Comparison of ENCODE assay signal across 2 cellular contexts in the genomic region with DNA sequence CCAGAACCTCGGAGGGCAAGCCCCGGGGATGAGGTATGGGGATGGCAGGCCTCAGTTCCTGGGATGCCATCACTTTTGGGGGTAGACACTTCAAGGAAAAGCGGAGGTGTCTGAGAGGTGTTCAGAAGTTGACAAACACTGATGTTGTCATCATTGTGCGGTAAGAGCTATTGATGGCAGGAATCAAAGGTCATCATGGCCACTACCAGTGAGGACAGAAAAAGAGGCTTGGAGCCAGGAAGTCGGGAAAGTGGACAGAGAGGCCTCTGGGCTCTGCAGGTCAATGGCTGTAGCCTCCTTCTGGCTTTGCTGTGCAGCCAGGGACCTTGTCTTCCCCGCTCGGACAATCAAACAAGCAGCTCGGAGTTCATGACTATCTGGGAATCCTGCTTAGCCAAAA.
TF ChIP-seq lines count a peak whose summit lies in the region.

No MANE protein-coding gene starts in this region.

TF ChIP-seq in liver, 16 proteins besides CTCF, POLR2A, EP300 and RAD21:
- no peak for TF ChIP-seq RXRA (IDR thresholded peaks at IDR 0.05)
- peak; percentile 29 to 50 for TF ChIP-seq HNF4A (conservative IDR thresholded peaks at IDR 0.05)
- no peak for TF ChIP-seq SP1 (IDR thresholded peaks at IDR 0.05)
- TF ChIP-seq GABPA (IDR thresholded peaks at IDR 0.05 in 1 of 2, conservative IDR thresholded peaks at IDR 0.05 in 1 of 2): no peak
- TF ChIP-seq, protein P1, sequence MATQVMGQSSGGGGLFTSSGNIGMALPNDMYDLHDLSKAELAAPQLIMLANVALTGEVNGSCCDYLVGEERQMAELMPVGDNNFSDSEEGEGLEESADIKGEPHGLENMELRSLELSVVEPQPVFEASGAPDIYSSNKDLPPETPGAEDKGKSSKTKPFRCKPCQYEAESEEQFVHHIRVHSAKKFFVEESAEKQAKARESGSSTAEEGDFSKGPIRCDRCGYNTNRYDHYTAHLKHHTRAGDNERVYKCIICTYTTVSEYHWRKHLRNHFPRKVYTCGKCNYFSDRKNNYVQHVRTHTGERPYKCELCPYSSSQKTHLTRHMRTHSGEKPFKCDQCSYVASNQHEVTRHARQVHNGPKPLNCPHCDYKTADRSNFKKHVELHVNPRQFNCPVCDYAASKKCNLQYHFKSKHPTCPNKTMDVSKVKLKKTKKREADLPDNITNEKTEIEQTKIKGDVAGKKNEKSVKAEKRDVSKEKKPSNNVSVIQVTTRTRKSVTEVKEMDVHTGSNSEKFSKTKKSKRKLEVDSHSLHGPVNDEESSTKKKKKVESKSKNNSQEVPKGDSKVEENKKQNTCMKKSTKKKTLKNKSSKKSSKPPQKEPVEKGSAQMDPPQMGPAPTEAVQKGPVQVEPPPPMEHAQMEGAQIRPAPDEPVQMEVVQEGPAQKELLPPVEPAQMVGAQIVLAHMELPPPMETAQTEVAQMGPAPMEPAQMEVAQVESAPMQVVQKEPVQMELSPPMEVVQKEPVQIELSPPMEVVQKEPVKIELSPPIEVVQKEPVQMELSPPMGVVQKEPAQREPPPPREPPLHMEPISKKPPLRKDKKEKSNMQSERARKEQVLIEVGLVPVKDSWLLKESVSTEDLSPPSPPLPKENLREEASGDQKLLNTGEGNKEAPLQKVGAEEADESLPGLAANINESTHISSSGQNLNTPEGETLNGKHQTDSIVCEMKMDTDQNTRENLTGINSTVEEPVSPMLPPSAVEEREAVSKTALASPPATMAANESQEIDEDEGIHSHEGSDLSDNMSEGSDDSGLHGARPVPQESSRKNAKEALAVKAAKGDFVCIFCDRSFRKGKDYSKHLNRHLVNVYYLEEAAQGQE (IDR thresholded peaks at IDR 0.05): no peak
- TF ChIP-seq TAF1 (conservative IDR thresholded peaks at IDR 0.05): no peak
- no peak for TF ChIP-seq FOXA1 (IDR thresholded peaks at IDR 0.05)
- TF ChIP-seq, protein P2, sequence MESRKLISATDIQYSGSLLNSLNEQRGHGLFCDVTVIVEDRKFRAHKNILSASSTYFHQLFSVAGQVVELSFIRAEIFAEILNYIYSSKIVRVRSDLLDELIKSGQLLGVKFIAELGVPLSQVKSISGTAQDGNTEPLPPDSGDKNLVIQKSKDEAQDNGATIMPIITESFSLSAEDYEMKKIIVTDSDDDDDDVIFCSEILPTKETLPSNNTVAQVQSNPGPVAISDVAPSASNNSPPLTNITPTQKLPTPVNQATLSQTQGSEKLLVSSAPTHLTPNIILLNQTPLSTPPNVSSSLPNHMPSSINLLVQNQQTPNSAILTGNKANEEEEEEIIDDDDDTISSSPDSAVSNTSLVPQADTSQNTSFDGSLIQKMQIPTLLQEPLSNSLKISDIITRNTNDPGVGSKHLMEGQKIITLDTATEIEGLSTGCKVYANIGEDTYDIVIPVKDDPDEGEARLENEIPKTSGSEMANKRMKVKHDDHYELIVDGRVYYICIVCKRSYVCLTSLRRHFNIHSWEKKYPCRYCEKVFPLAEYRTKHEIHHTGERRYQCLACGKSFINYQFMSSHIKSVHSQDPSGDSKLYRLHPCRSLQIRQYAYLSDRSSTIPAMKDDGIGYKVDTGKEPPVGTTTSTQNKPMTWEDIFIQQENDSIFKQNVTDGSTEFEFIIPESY (IDR thresholded peaks at IDR 0.05): no peak

TF ChIP-seq in HepG2, 621 proteins besides CTCF, POLR2A, EP300 and RAD21:
- TF ChIP-seq, protein P3, sequence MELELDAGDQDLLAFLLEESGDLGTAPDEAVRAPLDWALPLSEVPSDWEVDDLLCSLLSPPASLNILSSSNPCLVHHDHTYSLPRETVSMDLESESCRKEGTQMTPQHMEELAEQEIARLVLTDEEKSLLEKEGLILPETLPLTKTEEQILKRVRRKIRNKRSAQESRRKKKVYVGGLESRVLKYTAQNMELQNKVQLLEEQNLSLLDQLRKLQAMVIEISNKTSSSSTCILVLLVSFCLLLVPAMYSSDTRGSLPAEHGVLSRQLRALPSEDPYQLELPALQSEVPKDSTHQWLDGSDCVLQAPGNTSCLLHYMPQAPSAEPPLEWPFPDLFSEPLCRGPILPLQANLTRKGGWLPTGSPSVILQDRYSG (CRISPR knock-in tag; IDR thresholded peaks at IDR 0.05): no peak
- no peak for TF ChIP-seq KMT2B (CRISPR knock-in tag; IDR thresholded peaks at IDR 0.05)
- no peak for TF ChIP-seq ZSCAN9 (CRISPR knock-in tag; IDR thresholded peaks at IDR 0.05; ENCODE audit: borderline replicate concordance)
- no peak for TF ChIP-seq TOE1 (CRISPR knock-in tag; IDR thresholded peaks at IDR 0.05)
- TF ChIP-seq TCF7L2 (IDR thresholded peaks at IDR 0.05; ENCODE audit: low read depth, low read length): no peak
- TF ChIP-seq ZNF432 (CRISPR knock-in tag; IDR thresholded peaks at IDR 0.05; ENCODE audit: borderline replicate concordance): no peak
- no peak for TF ChIP-seq BRD4 (CRISPR knock-in tag; IDR thresholded peaks at IDR 0.05)
- TF ChIP-seq, protein P4, sequence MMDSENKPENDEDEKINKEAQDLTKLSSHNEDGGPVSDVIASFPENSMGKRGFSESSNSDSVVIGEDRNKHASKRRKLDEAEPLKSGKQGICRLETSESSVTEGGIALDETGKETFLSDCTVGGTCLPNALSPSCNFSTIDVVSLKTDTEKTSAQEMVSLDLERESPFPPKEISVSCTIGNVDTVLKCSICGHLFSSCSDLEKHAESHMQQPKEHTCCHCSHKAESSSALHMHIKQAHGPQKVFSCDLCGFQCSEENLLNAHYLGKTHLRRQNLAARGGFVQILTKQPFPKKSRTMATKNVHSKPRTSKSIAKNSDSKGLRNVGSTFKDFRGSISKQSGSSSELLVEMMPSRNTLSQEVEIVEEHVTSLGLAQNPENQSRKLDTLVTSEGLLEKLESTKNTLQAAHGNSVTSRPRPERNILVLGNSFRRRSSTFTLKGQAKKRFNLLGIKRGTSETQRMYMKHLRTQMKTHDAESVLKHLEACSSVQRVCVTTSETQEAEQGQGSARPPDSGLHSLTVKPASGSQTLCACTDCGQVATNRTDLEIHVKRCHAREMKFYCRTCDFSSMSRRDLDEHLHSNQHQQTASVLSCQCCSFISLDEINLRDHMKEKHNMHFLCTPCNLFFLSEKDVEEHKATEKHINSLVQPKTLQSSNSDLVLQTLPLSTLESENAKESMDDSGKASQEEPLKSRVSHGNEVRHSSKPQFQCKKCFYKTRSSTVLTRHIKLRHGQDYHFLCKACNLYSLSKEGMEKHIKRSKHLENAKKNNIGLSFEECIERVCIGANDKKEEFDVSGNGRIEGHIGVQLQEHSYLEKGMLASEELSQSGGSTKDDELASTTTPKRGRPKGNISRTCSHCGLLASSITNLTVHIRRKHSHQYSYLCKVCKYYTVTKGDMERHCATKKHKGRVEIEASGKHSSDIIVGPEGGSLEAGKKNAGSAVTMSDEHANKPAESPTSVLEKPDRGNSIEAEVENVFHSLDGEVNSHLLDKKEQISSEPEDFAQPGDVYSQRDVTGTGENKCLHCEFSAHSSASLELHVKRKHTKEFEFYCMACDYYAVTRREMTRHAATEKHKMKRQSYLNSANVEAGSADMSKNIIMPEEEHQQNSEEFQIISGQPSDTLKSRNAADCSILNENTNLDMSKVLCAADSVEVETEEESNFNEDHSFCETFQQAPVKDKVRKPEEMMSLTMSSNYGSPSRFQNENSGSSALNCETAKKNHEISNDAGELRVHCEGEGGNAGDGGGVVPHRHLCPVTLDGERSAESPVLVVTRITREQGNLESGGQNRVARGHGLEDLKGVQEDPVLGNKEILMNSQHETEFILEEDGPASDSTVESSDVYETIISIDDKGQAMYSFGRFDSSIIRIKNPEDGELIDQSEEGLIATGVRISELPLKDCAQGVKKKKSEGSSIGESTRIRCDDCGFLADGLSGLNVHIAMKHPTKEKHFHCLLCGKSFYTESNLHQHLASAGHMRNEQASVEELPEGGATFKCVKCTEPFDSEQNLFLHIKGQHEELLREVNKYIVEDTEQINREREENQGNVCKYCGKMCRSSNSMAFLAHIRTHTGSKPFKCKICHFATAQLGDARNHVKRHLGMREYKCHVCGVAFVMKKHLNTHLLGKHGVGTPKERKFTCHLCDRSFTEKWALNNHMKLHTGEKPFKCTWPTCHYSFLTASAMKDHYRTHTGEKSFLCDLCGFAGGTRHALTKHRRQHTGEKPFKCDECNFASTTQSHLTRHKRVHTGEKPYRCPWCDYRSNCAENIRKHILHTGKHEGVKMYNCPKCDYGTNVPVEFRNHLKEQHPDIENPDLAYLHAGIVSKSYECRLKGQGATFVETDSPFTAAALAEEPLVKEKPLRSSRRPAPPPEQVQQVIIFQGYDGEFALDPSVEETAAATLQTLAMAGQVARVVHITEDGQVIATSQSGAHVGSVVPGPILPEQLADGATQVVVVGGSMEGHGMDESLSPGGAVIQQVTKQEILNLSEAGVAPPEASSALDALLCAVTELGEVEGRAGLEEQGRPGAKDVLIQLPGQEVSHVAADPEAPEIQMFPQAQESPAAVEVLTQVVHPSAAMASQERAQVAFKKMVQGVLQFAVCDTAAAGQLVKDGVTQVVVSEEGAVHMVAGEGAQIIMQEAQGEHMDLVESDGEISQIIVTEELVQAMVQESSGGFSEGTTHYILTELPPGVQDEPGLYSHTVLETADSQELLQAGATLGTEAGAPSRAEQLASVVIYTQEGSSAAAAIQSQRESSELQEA (CRISPR knock-in tag; IDR thresholded peaks at IDR 0.05; ENCODE audit: not compliant biosample characterization): no peak
- TF ChIP-seq, protein P5, sequence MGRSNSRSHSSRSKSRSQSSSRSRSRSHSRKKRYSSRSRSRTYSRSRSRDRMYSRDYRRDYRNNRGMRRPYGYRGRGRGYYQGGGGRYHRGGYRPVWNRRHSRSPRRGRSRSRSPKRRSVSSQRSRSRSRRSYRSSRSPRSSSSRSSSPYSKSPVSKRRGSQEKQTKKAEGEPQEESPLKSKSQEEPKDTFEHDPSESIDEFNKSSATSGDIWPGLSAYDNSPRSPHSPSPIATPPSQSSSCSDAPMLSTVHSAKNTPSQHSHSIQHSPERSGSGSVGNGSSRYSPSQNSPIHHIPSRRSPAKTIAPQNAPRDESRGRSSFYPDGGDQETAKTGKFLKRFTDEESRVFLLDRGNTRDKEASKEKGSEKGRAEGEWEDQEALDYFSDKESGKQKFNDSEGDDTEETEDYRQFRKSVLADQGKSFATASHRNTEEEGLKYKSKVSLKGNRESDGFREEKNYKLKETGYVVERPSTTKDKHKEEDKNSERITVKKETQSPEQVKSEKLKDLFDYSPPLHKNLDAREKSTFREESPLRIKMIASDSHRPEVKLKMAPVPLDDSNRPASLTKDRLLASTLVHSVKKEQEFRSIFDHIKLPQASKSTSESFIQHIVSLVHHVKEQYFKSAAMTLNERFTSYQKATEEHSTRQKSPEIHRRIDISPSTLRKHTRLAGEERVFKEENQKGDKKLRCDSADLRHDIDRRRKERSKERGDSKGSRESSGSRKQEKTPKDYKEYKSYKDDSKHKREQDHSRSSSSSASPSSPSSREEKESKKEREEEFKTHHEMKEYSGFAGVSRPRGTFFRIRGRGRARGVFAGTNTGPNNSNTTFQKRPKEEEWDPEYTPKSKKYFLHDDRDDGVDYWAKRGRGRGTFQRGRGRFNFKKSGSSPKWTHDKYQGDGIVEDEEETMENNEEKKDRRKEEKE (IDR thresholded peaks at IDR 0.05): no peak
- no peak for TF ChIP-seq U2AF1 (optimal IDR thresholded peaks at IDR 0.05; ENCODE audit: low read depth, low read length)
- no peak for TF ChIP-seq CREM (IDR thresholded peaks at IDR 0.05)
- no peak for TF ChIP-seq CREM (CRISPR knock-in tag; IDR thresholded peaks at IDR 0.05)
- TF ChIP-seq CHCHD3 (CRISPR knock-in tag; IDR thresholded peaks at IDR 0.05): no peak
- no peak for TF ChIP-seq MTF1 (CRISPR knock-in tag; IDR thresholded peaks at IDR 0.05)
- no peak for TF ChIP-seq ZNF672 (CRISPR knock-in tag; IDR thresholded peaks at IDR 0.05)
- TF ChIP-seq ZEB1 (IDR thresholded peaks at IDR 0.05; ENCODE audit: insufficient replicate concordance, low read depth): no peak
- no peak for TF ChIP-seq REL (CRISPR knock-in tag; conservative IDR thresholded peaks at IDR 0.05)
- no peak for TF ChIP-seq ELF3 (CRISPR knock-in tag; IDR thresholded peaks at IDR 0.05)
- TF ChIP-seq XRCC5 (optimal IDR thresholded peaks at IDR 0.05; ENCODE audit: low read length): no peak
- TF ChIP-seq, protein P6, sequence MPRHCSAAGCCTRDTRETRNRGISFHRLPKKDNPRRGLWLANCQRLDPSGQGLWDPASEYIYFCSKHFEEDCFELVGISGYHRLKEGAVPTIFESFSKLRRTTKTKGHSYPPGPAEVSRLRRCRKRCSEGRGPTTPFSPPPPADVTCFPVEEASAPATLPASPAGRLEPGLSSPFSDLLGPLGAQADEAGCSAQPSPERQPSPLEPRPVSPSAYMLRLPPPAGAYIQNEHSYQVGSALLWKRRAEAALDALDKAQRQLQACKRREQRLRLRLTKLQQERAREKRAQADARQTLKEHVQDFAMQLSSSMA (CRISPR knock-in tag; IDR thresholded peaks at IDR 0.05): no peak
- no peak for TF ChIP-seq KMT2A (CRISPR knock-in tag; IDR thresholded peaks at IDR 0.05)
